Comparison of ENCODE assay signal across 9 cellular contexts in the genomic region with DNA sequence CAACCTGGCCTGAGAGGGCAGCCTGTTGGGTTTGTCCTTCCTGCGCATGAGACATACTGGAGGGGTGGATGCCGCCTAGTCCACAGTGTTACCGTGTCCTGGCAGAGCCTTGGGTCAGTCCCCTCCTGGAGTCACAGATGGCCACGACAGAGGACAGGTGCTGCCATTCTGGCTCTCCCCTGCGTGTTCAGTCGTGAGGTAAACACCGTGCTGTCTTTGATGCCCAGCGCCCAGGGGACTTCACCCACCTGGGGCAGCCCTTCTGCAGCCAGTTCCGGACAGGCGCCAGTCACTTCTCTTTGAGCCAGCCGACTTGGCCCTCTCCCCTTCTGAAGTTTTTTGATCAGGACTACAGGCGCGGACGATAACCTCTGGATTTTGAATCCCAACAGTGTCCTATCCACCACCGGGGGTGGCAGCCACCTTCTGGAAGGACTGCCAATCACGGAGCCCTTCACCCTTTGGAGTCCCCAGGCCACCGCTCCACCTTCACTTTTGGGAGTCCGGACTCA.
DNase-seq lines count a peak whose midpoint lies in the region; ATAC-seq, FAIRE-seq and TF ChIP-seq lines count a peak whose summit lies in the region.
"Had no signal": no experiment of that assay in that cellular context is flagged by ENCODE, and none has a peak within 500 bp of the region (broad histone marks: within the 10 kb centered on the region; RNA-seq: fewer than 3 reads in every experiment).

No MANE protein-coding gene starts in this region.

- peaks cover 31% of the 10 kb centered on the region for H3K27me3 Mint-ChIP-seq in HFFc6 (ENCODE audit: insufficient read depth)

- DNase-seq in HFFc6 (no peak), bronchial epithelial cell (ENCODE audit: low read depth) (no peak), left colon (no peak), NCI-H146 (lab: John Stamatoyannopoulos, UW) (no peak), DMS153 treated with DMSO at 0.1 percent for 48 hours (lab: John Stamatoyannopoulos, UW; ENCODE audit: unreplicated experiment) (no peak), NCI-H1436 treated with DMSO at 0.1 percent for 48 hours (lab: John Stamatoyannopoulos, UW) (no peak), UCSD-AML1 (lab: John Stamatoyannopoulos, UW; ENCODE audit: unreplicated experiment) (no peak)
- DNase-seq: OCI-M1 had no signal

- H3K36me3 ChIP-seq in bronchial epithelial cell (ENCODE audit: control insufficient read depth, insufficient read depth, low read length), result no peaks in the 10 kb centered on the region
- no peaks in the 10 kb centered on the region for H3K36me3 ChIP-seq in skeletal muscle tissue (ENCODE audit: control insufficient read depth in 3 of 3, insufficient read depth in 3 of 3, low read length in 3 of 3)

- H3K9ac ChIP-seq in skeletal muscle tissue (ENCODE audit: low read depth in 1 of 3, low read length in 3 of 3), result peak overlapping the region in 2 of 3 donors; percentile 53 to 76

- no peak overlapping the region for H3K27ac Mint-ChIP-seq in HFFc6

- H3K4me3 Mint-ChIP-seq in HFFc6, result peak overlapping the region; percentile 85; the same call in 1 of the 2 replicates

- peaks cover 12% of the 10 kb centered on the region; the same call in 1 of the 2 replicates for H3K4me1 Mint-ChIP-seq in HFFc6 (ENCODE audit: low read depth)

- H3K36me3 Mint-ChIP-seq in HFFc6 (ENCODE audit: low read depth), result no peaks in the 10 kb centered on the region

- H3K4me3 ChIP-seq in bronchial epithelial cell (ENCODE audit: low read depth, low read length), result peak overlapping the region; percentile 41
- peak overlapping the region; percentile 69 to 79 (median 78) for H3K4me3 ChIP-seq in skeletal muscle tissue (ENCODE audit: low read length in 3 of 3)

- peaks cover 8% of the 10 kb centered on the region for H3K27me3 ChIP-seq in bronchial epithelial cell (ENCODE audit: control insufficient read depth, insufficient read depth, low read length)
- H3K27me3 ChIP-seq in skeletal muscle tissue (ENCODE audit: control insufficient read depth in 3 of 3, insufficient read depth in 3 of 3, low read length in 3 of 3), result peaks cover 18 to 29% (median 23%) of the 10 kb centered on the region in 3 donors

- H3K9me3 Mint-ChIP-seq in HFFc6, result no peaks in the 10 kb centered on the region

- intact Hi-C loops in left colon (cut with DNase I, micrococcal nuclease), result no loop called here

- peak; percentile 3 for ATAC-seq in left colon

- no peak for TF ChIP-seq CTCF in HFFc6 (IDR thresholded peaks at IDR 0.05)
- no peak for TF ChIP-seq CTCF in bronchial epithelial cell (IDR thresholded peaks at IDR 0.05; ENCODE audit: insufficient read depth, low read length, severe bottlenecking)

- H3K27ac ChIP-seq in skeletal muscle tissue (ENCODE audit: low read depth, low read length), result no peak overlapping the region

- peaks cover 15 to 24% (median 23%) of the 10 kb centered on the region in 3 donors for H3K4me1 ChIP-seq in skeletal muscle tissue (ENCODE audit: control insufficient read depth in 3 of 3, insufficient read depth in 3 of 3, low read length in 3 of 3)

- H3K9me3 ChIP-seq in skeletal muscle tissue (ENCODE audit: control insufficient read depth in 3 of 3, low read length in 3 of 3), result no peaks in the 10 kb centered on the region

- peak; percentile 81 for FAIRE-seq in bronchial epithelial cell (lab: Jason Lieb, UNC)
